In the genomic region with DNA sequence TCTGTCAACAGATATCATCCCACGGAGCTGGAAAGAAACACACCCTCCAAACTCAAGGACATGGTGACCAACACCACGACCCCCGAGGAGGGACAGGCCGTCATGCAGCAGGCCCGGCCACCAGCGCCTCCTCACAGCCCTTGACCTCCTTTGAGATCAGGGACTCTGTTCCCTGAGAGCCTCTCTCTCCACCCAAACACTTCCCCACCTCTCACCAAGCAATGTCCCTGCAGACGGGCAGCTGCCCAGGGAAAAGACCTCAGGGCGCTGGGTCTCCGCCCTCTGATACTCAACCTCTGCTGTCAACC, we compare ENCODE assay signal across 14 cellular contexts. TPM values are rescaled to one million over a fixed set of nuclear protein-coding genes. Genes with fewer than 3 reads are reported as not detected.
DNase-seq lines count a peak whose midpoint lies in the region; ATAC-seq, FAIRE-seq and TF ChIP-seq lines count a peak whose summit lies in the region.
"Had no signal": no experiment of that assay in that cellular context is flagged by ENCODE, and none has a peak within 500 bp of the region (broad histone marks: within the 10 kb centered on the region; RNA-seq: fewer than 3 reads in every experiment).

No MANE protein-coding gene starts in this region.

- no peaks in the 10 kb centered on the region for H4K20me1 ChIP-seq in HepG2 (ENCODE audit: insufficient read depth, low read length)

- H2AFZ ChIP-seq in HepG2 (ENCODE audit: low read length), result peak overlapping the region; percentile 36

- H3K27ac Mint-ChIP-seq in WTC11, result no peak overlapping the region; the same call in 1 of the 2 replicates

- peaks cover 22% of the 10 kb centered on the region for H3K4me1 Mint-ChIP-seq in WTC11

- no peaks in the 10 kb centered on the region for H3K36me3 Mint-ChIP-seq in WTC11

- intact Hi-C loops in heart right ventricle (cut with DNase I) (no loop called here), Right ventricle myocardium superior (cut with DNase I) (no loop called here), HepG2 (cut with micrococcal nuclease; ENCODE audit: unreplicated experiment) (no loop called here)

- H3K4me1 ChIP-seq in heart right ventricle, result peaks cover 0 to 23% (median 0%) of the 10 kb centered on the region in 9 donors
- peaks cover 42% of the 10 kb centered on the region for H3K4me1 ChIP-seq in HepG2 (ENCODE audit: insufficient read depth, low read length)
- H3K4me1 ChIP-seq in urinary bladder (ENCODE audit: insufficient read depth), result no peaks in the 10 kb centered on the region

- peak overlapping the region; percentile 10; the same call in 1 of the 2 replicates for H3K4me3 Mint-ChIP-seq in WTC11

- POLR2A ChIA-PET in WTC11 (lab: Charles Lee) (interaction anchor here (0.7 kb wide), 1 partner anchor 11 kb away, joined by 3 read pairs; a partner anchor contains a TSS), HepG2 (lab: Yijun Ruan, JAX) (no interaction called here)

- H3K4me3 ChIP-seq in heart right ventricle (peak overlapping the region in 5 of 10 donors; percentile 4 to 49 (median 41)), HepG2 (replicated peaks in 1 of 3; ENCODE audit: insufficient read depth in 1 of 3, low read depth in 2 of 3, low read length in 3 of 3) (peak overlapping the region; percentile 56 to 61 (median 58); a peak in 5 of 6 replicates), urinary bladder (ENCODE audit: low read depth, low read length) (peak overlapping the region; percentile 45)

- 89 to 91% methylated on average over 9 of the region's 9 CpGs for WGBS in heart right ventricle, 2 donors
- WGBS in HepG2 (ENCODE audit: low lambda C conversion rate), result 74% methylated on average over 5 of the region's 9 CpGs
- 87% methylated on average over 9 of the region's 9 CpGs for WGBS in urinary bladder

- TF ChIP-seq EP300 in HepG2 (IDR thresholded peaks at IDR 0.05; ENCODE audit: low read depth in 2 of 2, low read length in 2 of 2), result no peak
- TF ChIP-seq EP300 in HepG2 (CRISPR knock-in tag; IDR thresholded peaks at IDR 0.05; ENCODE audit: borderline replicate concordance), result no peak

- H3K27me3 ChIP-seq in heart right ventricle (no peaks in the 10 kb centered on the region), HepG2 (ENCODE audit: control insufficient read depth in 1 of 2, insufficient read depth in 2 of 2, low read length in 2 of 2) (no peaks in the 10 kb centered on the region; a peak in 2 of 5 replicates)
- H3K27me3 ChIP-seq: transverse colon had no signal

- peak overlapping the region in 7 of 10 donors; percentile 24 to 73 (median 46) for H3K27ac ChIP-seq in heart right ventricle
- H3K27ac ChIP-seq in HepG2 (ENCODE audit: extremely low read length, insufficient read depth, low read length), result peak overlapping the region; percentile 44
- no peak overlapping the region for H3K27ac ChIP-seq in urinary bladder (ENCODE audit: low read depth)

- H3K27me3 Mint-ChIP-seq in WTC11 (ENCODE audit: low read depth), result no peaks in the 10 kb centered on the region

- no peak for TF ChIP-seq RAD21 in HepG2 (CRISPR knock-in tag; IDR thresholded peaks at IDR 0.05)

- BruUV-seq in HepG2 (replicated peaks; lab: Mats Ljungman, UMichigan), result no TSS peak

- in situ Hi-C loops in HepG2 (cut with HindIII; ENCODE audit: extremely low pct_ligation_motif_present, low pct_unique_long_range_greater_than_20kb), result no loop called here

- ATAC-seq in heart right ventricle (peak in 1 of 8 donors; percentile 12), Right ventricle myocardium superior (ENCODE audit: poor library complexity) (no peak), WTC11 (no peak), HepG2 (peak; percentile 10; the same call in 2 of the 3 replicates), HG03045 (IDR thresholded peaks at IDR 0.05; ENCODE audit: unreplicated experiment) (no peak)

- peak overlapping the region; percentile 60 for H3K4me2 ChIP-seq in HepG2 (ENCODE audit: low read depth, low read length)

- H3K79me2 ChIP-seq in HepG2 (ENCODE audit: insufficient read depth, low read length), result no peaks in the 10 kb centered on the region

- no peak for TF ChIP-seq POLR2A in HepG2 (IDR thresholded peaks at IDR 0.05; ENCODE audit: insufficient read depth in 1 of 2, low read depth in 2 of 2, low read length in 2 of 2)

- H3K36me3 ChIP-seq in heart right ventricle (no peaks in the 10 kb centered on the region), HepG2 (replicated peaks in 1 of 2; ENCODE audit: control insufficient read depth in 1 of 2, insufficient read depth in 2 of 2, low read length in 2 of 2) (no peaks in the 10 kb centered on the region), urinary bladder (ENCODE audit: insufficient read depth) (no peaks in the 10 kb centered on the region)
- H3K36me3 ChIP-seq: transverse colon had no signal

- H3K9me3 ChIP-seq in heart right ventricle (no peaks in the 10 kb centered on the region), HepG2 (ENCODE audit: low read length) (no peaks in the 10 kb centered on the region)
- H3K9me3 ChIP-seq: transverse colon had no signal

- H3K9me3 Mint-ChIP-seq in WTC11, result peaks cover 5% of the 10 kb centered on the region

- DNase-seq in heart right ventricle (no peak), Right ventricle myocardium superior (no peak), WTC11 (ENCODE audit: low spot score) (no peak), HepG2 (ENCODE audit: low spot score) (no peak), NCI-H128 (lab: John Stamatoyannopoulos, UW; ENCODE audit: unreplicated experiment) (no peak), superior temporal gyrus (ENCODE audit: extremely low spot score) (no peak)
- DNase-seq: amniotic stem cell, C1 segment of cervical spinal cord, head of caudate nucleus, KG1, transverse colon had no signal

- peak overlapping the region; percentile 64; the same call in 1 of the 2 replicates for H3K9ac ChIP-seq in HepG2 (ENCODE audit: insufficient read depth, low read depth, low read length)

- TF ChIP-seq CTCF in heart right ventricle (IDR thresholded peaks at IDR 0.05) (no peak), WTC11 (IDR thresholded peaks at IDR 0.05) (no peak), HepG2 (CRISPR knock-in tag; IDR thresholded peaks at IDR 0.05) (no peak)

- FAIRE-seq in HepG2 (lab: Jason Lieb, UNC), result no peak
- FAIRE-seq: H1 had no signal

- CTCF ChIA-PET in WTC11 (lab: Charles Lee) (no interaction called here), HepG2 (lab: Yijun Ruan, JAX; ENCODE audit: low intra/inter-chr PET ratio, low total read pairs) (no interaction called here)

RNA-seq across cellular contexts. Expression of a gene that starts 10.0 kb away (rescaled TPM):
- under 1 TPM; 0.12 to 0.94 (median 0.71) TPM for total RNA-seq in heart right ventricle
- polyA plus RNA-seq in heart right ventricle, result under 1 TPM; 0.06 to 0.66 TPM
- total RNA-seq in Right ventricle myocardium superior, result 0.13 TPM
- 0.20 to 0.71 TPM (median 0.64 TPM) in 3 replicates for total RNA-seq in WTC11 (2021)
- not detected in 2 replicates for total RNA-seq in HepG2 (2016; rRNA removed; fragmentation: Illumina TruSeq; extraction: Trizol)
- not detected in 2 replicates for total RNA-seq in HepG2 (2016; cell fraction: cytosol; rRNA removed; fragmentation: Illumina TruSeq; extraction: Trizol; ENCODE audit: low read depth)
- not detected in 2 replicates for total RNA-seq in HepG2 (2016; cell fraction: insoluble cytoplasmic fraction; rRNA removed; fragmentation: Illumina TruSeq; extraction: Trizol)
- not detected in 2 replicates for total RNA-seq in HepG2 (2016; cell fraction: membrane; rRNA removed; fragmentation: Illumina TruSeq; extraction: Trizol)
- not detected in 2 replicates for total RNA-seq in HepG2 (2016; cell fraction: nucleus; rRNA removed; fragmentation: Illumina TruSeq; extraction: Trizol)
- polyA plus RNA-seq in HepG2 (2011; rRNA removed), result 0.03 and 0.12 TPM in 2 replicates
- polyA plus RNA-seq in HepG2 (2011; cell fraction: cytosol; rRNA removed), result 0.03 and 0.05 TPM in 2 replicates
- polyA plus RNA-seq in HepG2 (2011; cell fraction: nucleus; rRNA removed), result 0.12 and 0.23 TPM in 2 replicates
- polyA plus RNA-seq in HepG2 (2012), result 0.05 TPM in 1 of 2 replicates, not detected in the other
- not detected in 2 replicates for polyA plus RNA-seq in HepG2 (2016; cell fraction: cytosol; fragmentation: Illumina TruSeq; extraction: Trizol; ENCODE audit: low read depth)
- not detected in 2 replicates for polyA plus RNA-seq in HepG2 (2016; cell fraction: insoluble cytoplasmic fraction; fragmentation: Illumina TruSeq; extraction: Trizol; ENCODE audit: low read depth)
- not detected in 2 replicates for polyA plus RNA-seq in HepG2 (2016; cell fraction: membrane; fragmentation: Illumina TruSeq; extraction: Trizol; ENCODE audit: low read depth)
- polyA plus RNA-seq in HepG2 (2016; cell fraction: nucleus; fragmentation: Illumina TruSeq; extraction: Trizol; ENCODE audit: insufficient read depth, low read depth), result 1.7 TPM in 1 of 2 replicates, not detected in the other
- 0.22 and 1.6 TPM in 2 replicates for polyA minus RNA-seq in HepG2 (2011; rRNA and poly(A)+ RNA removed; ENCODE audit: low replicate concordance)
- not detected in 2 replicates for polyA minus RNA-seq in HepG2 (2011; cell fraction: cytosol; rRNA and poly(A)+ RNA removed)
- 0.39 and 1.1 TPM in 2 replicates for polyA minus RNA-seq in HepG2 (2011; cell fraction: nucleus; rRNA and poly(A)+ RNA removed)
- 0.32 TPM for total RNA-seq in urinary bladder
- 0.20 TPM for polyA plus RNA-seq in urinary bladder
- total RNA-seq: H1 had no signal

RNA-seq across cellular contexts. Expression of a gene that starts 10.6 kb away (rescaled TPM):
- 10 to 100 TPM; 29.1 to 42.5 (median 32.6) TPM for total RNA-seq in heart right ventricle
- 10 to 100 TPM; 20.4 to 41.1 TPM for polyA plus RNA-seq in heart right ventricle
- total RNA-seq in Right ventricle myocardium superior, result 39.8 TPM
- 23.5 to 26.3 TPM (median 24.6 TPM) in 3 replicates for total RNA-seq in WTC11 (2021)
- not detected in 2 replicates for total RNA-seq in HepG2 (2016; rRNA removed; fragmentation: Illumina TruSeq; extraction: Trizol)
- not detected in 2 replicates for total RNA-seq in HepG2 (2016; cell fraction: cytosol; rRNA removed; fragmentation: Illumina TruSeq; extraction: Trizol; ENCODE audit: low read depth)
- not detected in 2 replicates for total RNA-seq in HepG2 (2016; cell fraction: insoluble cytoplasmic fraction; rRNA removed; fragmentation: Illumina TruSeq; extraction: Trizol)
- not detected in 2 replicates for total RNA-seq in HepG2 (2016; cell fraction: membrane; rRNA removed; fragmentation: Illumina TruSeq; extraction: Trizol)
- not detected in 2 replicates for total RNA-seq in HepG2 (2016; cell fraction: nucleus; rRNA removed; fragmentation: Illumina TruSeq; extraction: Trizol)
- not detected in 2 replicates for polyA plus RNA-seq in HepG2 (2011; rRNA removed)
- not detected in 2 replicates for polyA plus RNA-seq in HepG2 (2011; cell fraction: cytosol; rRNA removed)
- polyA plus RNA-seq in HepG2 (2011; cell fraction: nucleus; rRNA removed), result not detected in 2 replicates
- polyA plus RNA-seq in HepG2 (2012), result not detected in 2 replicates
- polyA plus RNA-seq in HepG2 (2016; cell fraction: cytosol; fragmentation: Illumina TruSeq; extraction: Trizol; ENCODE audit: low read depth), result not detected in 2 replicates
- polyA plus RNA-seq in HepG2 (2016; cell fraction: insoluble cytoplasmic fraction; fragmentation: Illumina TruSeq; extraction: Trizol; ENCODE audit: low read depth), result not detected in 2 replicates
- polyA plus RNA-seq in HepG2 (2016; cell fraction: membrane; fragmentation: Illumina TruSeq; extraction: Trizol; ENCODE audit: low read depth), result not detected in 2 replicates
- not detected in 2 replicates for polyA plus RNA-seq in HepG2 (2016; cell fraction: nucleus; fragmentation: Illumina TruSeq; extraction: Trizol; ENCODE audit: insufficient read depth, low read depth)
- polyA minus RNA-seq in HepG2 (2011; rRNA and poly(A)+ RNA removed; ENCODE audit: low replicate concordance), result 18.5 TPM in 1 of 2 replicates, not detected in the other
- not detected in 2 replicates for polyA minus RNA-seq in HepG2 (2011; cell fraction: cytosol; rRNA and poly(A)+ RNA removed)
- polyA minus RNA-seq in HepG2 (2011; cell fraction: nucleus; rRNA and poly(A)+ RNA removed), result not detected in 2 replicates
- 77.5 TPM for total RNA-seq in urinary bladder
- 24.4 TPM for polyA plus RNA-seq in urinary bladder

Comparison
In these comparisons a context has a peak if more than half of its experiments do, and no peak if none do; other contexts are left out.
1. RNA of a gene that starts 10.6 kb away (total RNA-seq): 77.5 TPM in urinary bladder (single experiment), 39.8 TPM in Right ventricle myocardium superior (single experiment), 29.1 to 42.5 TPM in heart right ventricle and 23.5 to 26.3 TPM in WTC11; not detected in HepG2; every median in the first group is over 10 times any median in the second.